2 cellular contexts compared by ENCODE assay signal in the genomic region with DNA sequence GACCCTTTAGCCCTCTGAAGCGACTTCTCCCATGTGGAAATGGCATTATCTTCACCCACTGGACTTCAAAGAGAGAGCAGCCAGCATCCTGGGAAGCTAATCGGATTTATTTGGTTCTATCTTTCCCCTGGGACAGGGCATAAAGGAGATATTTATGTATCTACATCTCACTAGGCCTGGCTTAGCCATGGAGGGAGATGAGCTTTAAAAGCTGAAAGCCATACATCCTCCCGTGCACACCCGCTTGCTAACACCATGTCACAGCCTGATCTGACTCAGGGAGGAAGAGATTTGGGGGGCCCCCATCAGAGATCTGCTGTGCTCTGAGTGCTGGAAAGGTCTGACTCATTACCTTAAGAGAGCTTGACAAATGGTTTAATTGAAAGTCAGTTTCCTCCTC.
TF ChIP-seq lines count a peak whose summit lies in the region.

No MANE protein-coding gene starts in this region.

TF ChIP-seq in H1, 55 proteins besides CTCF, POLR2A, EP300 and RAD21:
- TF ChIP-seq TBP (IDR thresholded peaks at IDR 0.05; ENCODE audit: low read depth, low read length) (no peak), SP1 (IDR thresholded peaks at IDR 0.05; ENCODE audit: low read depth, low read length) (no peak), EGR1 (IDR thresholded peaks at IDR 0.05; ENCODE audit: borderline replicate concordance, low read depth, low read length) (no peak), KDM1A (IDR thresholded peaks at IDR 0.05; ENCODE audit: borderline replicate concordance, low read length) (no peak), CEBPB (IDR thresholded peaks at IDR 0.05; ENCODE audit: low read depth, low read length) (no peak), PHF8 (conservative IDR thresholded peaks at IDR 0.05; ENCODE audit: low read depth, low read length) (no peak), KDM5A (IDR thresholded peaks at IDR 0.05; ENCODE audit: low read length) (no peak)

TF ChIP-seq in HepG2, 621 proteins besides CTCF, POLR2A, EP300 and RAD21:
- TF ChIP-seq XRCC5 (optimal IDR thresholded peaks at IDR 0.05; ENCODE audit: low read length) = no peak
- TF ChIP-seq TOPORS (CRISPR knock-in tag; IDR thresholded peaks at IDR 0.05) = no peak
- TF ChIP-seq ZNF136 (CRISPR knock-in tag; IDR thresholded peaks at IDR 0.05; ENCODE audit: low read depth) = no peak
- TF ChIP-seq SYNCRIP (IDR thresholded peaks at IDR 0.05; ENCODE audit: insufficient read depth, low read depth, low read length) = no peak
- no peak for TF ChIP-seq HNRNPK (IDR thresholded peaks at IDR 0.05; ENCODE audit: low read depth, low read length, poor library complexity, severe bottlenecking)
- no peak for TF ChIP-seq SNAPC2 (CRISPR knock-in tag; IDR thresholded peaks at IDR 0.05)
- TF ChIP-seq ZNF484 (CRISPR knock-in tag; IDR thresholded peaks at IDR 0.05; ENCODE audit: borderline replicate concordance, low read depth) = no peak
- TF ChIP-seq KDM2A (CRISPR knock-in tag; IDR thresholded peaks at IDR 0.05; ENCODE audit: borderline replicate concordance, low read depth) = no peak
- TF ChIP-seq, protein P1, sequence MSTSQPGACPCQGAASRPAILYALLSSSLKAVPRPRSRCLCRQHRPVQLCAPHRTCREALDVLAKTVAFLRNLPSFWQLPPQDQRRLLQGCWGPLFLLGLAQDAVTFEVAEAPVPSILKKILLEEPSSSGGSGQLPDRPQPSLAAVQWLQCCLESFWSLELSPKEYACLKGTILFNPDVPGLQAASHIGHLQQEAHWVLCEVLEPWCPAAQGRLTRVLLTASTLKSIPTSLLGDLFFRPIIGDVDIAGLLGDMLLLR (CRISPR knock-in tag; IDR thresholded peaks at IDR 0.05) = no peak
